Comparison of ENCODE assay signal across 15 cellular contexts in the genomic region with DNA sequence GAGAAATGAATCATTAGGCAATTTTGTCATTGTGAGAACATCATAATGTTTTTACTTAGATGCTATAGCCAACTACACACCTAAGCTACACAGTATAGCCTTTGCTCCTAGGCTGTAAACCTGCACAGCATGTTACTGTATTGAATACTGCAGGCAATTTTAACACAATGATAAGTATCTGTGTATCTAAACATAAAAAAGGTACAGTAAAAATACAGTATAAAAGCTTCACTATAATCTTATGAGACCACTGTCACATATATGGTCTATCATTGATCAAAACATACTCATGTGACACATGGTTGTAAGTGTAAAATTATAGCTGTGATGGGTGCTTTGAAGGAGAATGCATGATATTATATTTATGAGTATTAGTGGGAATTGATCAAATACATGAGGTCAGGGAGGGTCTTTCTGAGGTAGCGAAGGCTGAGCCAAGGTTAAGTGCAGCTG. TPM values are rescaled to one million over a fixed set of nuclear protein-coding genes. Genes with fewer than 3 reads are reported as not detected.
DNase-seq lines count a peak whose midpoint lies in the region; ATAC-seq, FAIRE-seq and TF ChIP-seq lines count a peak whose summit lies in the region.
"Had no signal": no experiment of that assay in that cellular context is flagged by ENCODE, and none has a peak within 500 bp of the region (broad histone marks: within the 10 kb centered on the region; RNA-seq: fewer than 3 reads in every experiment).

No MANE protein-coding gene starts in this region.

- H3K4me1 Mint-ChIP-seq in neural progenitor cell: peaks cover 9% of the 10 kb centered on the region

- H3K27me3 Mint-ChIP-seq in neural progenitor cell (ENCODE audit: insufficient read depth, low read depth): no peaks in the 10 kb centered on the region

- H3K27ac Mint-ChIP-seq in neural progenitor cell: no peak overlapping the region

- H4K20me1 ChIP-seq in neural progenitor cell (ENCODE audit: low read depth): no peaks in the 10 kb centered on the region
- H4K20me1 ChIP-seq: BLaER1 treated with 17β-estradiol and CSF1 and Interleukin-3, amounts not matched to agents 10 nM and 100 nM had no signal

- in situ Hi-C loops in brain microvascular endothelial cell (cut with HindIII; ENCODE audit: low pct_ligation_motif_present, low sequenced_read_pairs): no loop called here

- no peaks in the 10 kb centered on the region for H3K27me3 ChIP-seq in brain microvascular endothelial cell (replicated peaks)
- H3K27me3 ChIP-seq in liver (ENCODE audit: control insufficient read depth in 4 of 4, insufficient read depth in 4 of 4, low read length in 3 of 4): no peaks in the 10 kb centered on the region
- H3K27me3 ChIP-seq in small intestine (ENCODE audit: control insufficient read depth in 2 of 2, insufficient read depth in 2 of 2, low read length in 2 of 2): no peaks in the 10 kb centered on the region
- no peaks in the 10 kb centered on the region for H3K27me3 ChIP-seq in upper lobe of right lung
- no peaks in the 10 kb centered on the region for H3K27me3 ChIP-seq in neural progenitor cell
- H3K27me3 ChIP-seq: BLaER1 treated with 17β-estradiol and CSF1 and Interleukin-3, amounts not matched to agents 10 nM and 100 nM; Peyer's patch had no signal

- H3K9me3 Mint-ChIP-seq in neural progenitor cell: no peaks in the 10 kb centered on the region

- DNase-seq in HTR-8/SVneo (ENCODE audit: insufficient read length, low spot score) (no peak), brain microvascular endothelial cell (no peak), small intestine (peak; percentile 6), NCI-H1694 (lab: John Stamatoyannopoulos, UW) (no peak), upper lobe of right lung (no peak), NCI-H2227 treated with DMSO at 0.1 percent for 48 hours (lab: John Stamatoyannopoulos, UW) (no peak), neural progenitor cell (ENCODE audit: low spot score) (no peak)
- DNase-seq: DMS 273 treated with DMSO at 0.1 percent for 48 hours, NCI-H1092, NCI-H69, Peyer's patch, SHP77 treated with DMSO at 0.1 percent for 48 hours had no signal

- FAIRE-seq in HTR-8/SVneo (lab: Jason Lieb, UNC) (peak; percentile 23), small intestine (lab: Jason Lieb, UNC) (no peak)
- FAIRE-seq: K562 had no signal

- TF ChIP-seq CTCF in brain microvascular endothelial cell (IDR thresholded peaks at IDR 0.05; ENCODE audit: low read depth, low read length, missing control alignments) (no peak), liver (IDR thresholded peaks at IDR 0.05; ENCODE audit: low read depth, low read length, missing input control) (no peak), upper lobe of right lung (IDR thresholded peaks at IDR 0.05) (no peak), neural progenitor cell (IDR thresholded peaks at IDR 0.05) (no peak)

- intact Hi-C loops in upper lobe of right lung (cut with DNase I): no loop called here

- H3K9me3 ChIP-seq in liver (ENCODE audit: control insufficient read depth in 4 of 4, low read length in 3 of 4): no peaks in the 10 kb centered on the region
- H3K9me3 ChIP-seq in small intestine (ENCODE audit: control insufficient read depth, low read depth): no peaks in the 10 kb centered on the region
- no peaks in the 10 kb centered on the region for H3K9me3 ChIP-seq in upper lobe of right lung
- no peaks in the 10 kb centered on the region for H3K9me3 ChIP-seq in neural progenitor cell (ENCODE audit: low read depth)
- H3K9me3 ChIP-seq: Peyer's patch had no signal

- ATAC-seq in upper lobe of right lung: no peak
- ATAC-seq: K562 had no signal

- no peaks in the 10 kb centered on the region for H3F3A ChIP-seq in neural progenitor cell (ENCODE audit: low read depth)

- H3K4me1 ChIP-seq in liver (ENCODE audit: control insufficient read depth in 4 of 4, insufficient read depth in 4 of 4, low read length in 3 of 4) (peaks cover 10 to 59% (median 45%) of the 10 kb centered on the region in 4 donors), small intestine (ENCODE audit: control insufficient read depth in 2 of 2, insufficient read depth in 1 of 2, low read depth in 1 of 2, low read length in 1 of 2) (peaks cover 0 to 12% of the 10 kb centered on the region in 2 donors), upper lobe of right lung (no peaks in the 10 kb centered on the region), neural progenitor cell (no peaks in the 10 kb centered on the region)

- H3K4me3 ChIP-seq in brain microvascular endothelial cell (ENCODE audit: low read depth, low read length) (no peak overlapping the region), liver (ENCODE audit: low read depth in 1 of 3, low read length in 3 of 3) (no peak overlapping the region), small intestine (ENCODE audit: low read depth in 1 of 2, low read length in 2 of 2) (no peak overlapping the region), upper lobe of right lung (no peak overlapping the region), neural progenitor cell (no peak overlapping the region)
- H3K4me3 ChIP-seq: BLaER1 treated with 17β-estradiol and CSF1 and Interleukin-3, amounts not matched to agents 10 nM and 100 nM; K562; Peyer's patch had no signal

- H3K4me2 ChIP-seq in neural progenitor cell: no peak overlapping the region

- H3K9ac ChIP-seq in liver (ENCODE audit: low read depth in 1 of 2, low read length in 2 of 2) (peak overlapping the region in 1 of 2 donors; percentile 23), neural progenitor cell (no peak overlapping the region)
- H3K9ac ChIP-seq: BLaER1 treated with 17β-estradiol and CSF1 and Interleukin-3, amounts not matched to agents 10 nM and 100 nM had no signal

- H3K36me3 Mint-ChIP-seq in neural progenitor cell: no peaks in the 10 kb centered on the region

- WGBS in liver: 26% methylated on average over 1 of the region's 1 CpG
- WGBS in small intestine, 3 donors: 20 to 64% (median 59%) methylated on average over 1 of the region's 1 CpG

- H3K79me2 ChIP-seq in neural progenitor cell (ENCODE audit: low read depth): no peaks in the 10 kb centered on the region

- H2AFZ ChIP-seq in neural progenitor cell (replicated peaks): no peak overlapping the region

- H3K4me3 Mint-ChIP-seq in neural progenitor cell: no peak overlapping the region

- no peaks in the 10 kb centered on the region for H3K36me3 ChIP-seq in brain microvascular endothelial cell (replicated peaks)
- no peaks in the 10 kb centered on the region for H3K36me3 ChIP-seq in liver (ENCODE audit: control insufficient read depth in 4 of 4, insufficient read depth in 3 of 4, low read depth in 1 of 4, low read length in 3 of 4)
- H3K36me3 ChIP-seq in small intestine (ENCODE audit: control insufficient read depth in 2 of 2, insufficient read depth in 2 of 2, low read length in 2 of 2): no peaks in the 10 kb centered on the region
- no peaks in the 10 kb centered on the region for H3K36me3 ChIP-seq in upper lobe of right lung
- H3K36me3 ChIP-seq in neural progenitor cell: no peaks in the 10 kb centered on the region
- H3K36me3 ChIP-seq: BLaER1 treated with 17β-estradiol and CSF1 and Interleukin-3, amounts not matched to agents 10 nM and 100 nM; Peyer's patch had no signal

- no peak for TF ChIP-seq RAD21 in liver (IDR thresholded peaks at IDR 0.05)

- H3K27ac ChIP-seq in brain microvascular endothelial cell: peak overlapping the region; percentile 86
- peak overlapping the region; percentile 86 to 89 for H3K27ac ChIP-seq in liver (ENCODE audit: low read depth in 1 of 2, low read length in 2 of 2)
- H3K27ac ChIP-seq in small intestine (ENCODE audit: low read depth in 1 of 2, low read length in 1 of 2): no peak overlapping the region
- no peak overlapping the region for H3K27ac ChIP-seq in upper lobe of right lung
- H3K27ac ChIP-seq in neural progenitor cell: no peak overlapping the region
- H3K27ac ChIP-seq: BLaER1 treated with 17β-estradiol and CSF1 and Interleukin-3, amounts not matched to agents 10 nM and 100 nM had no signal

TF ChIP-seq in liver, 16 proteins besides CTCF, POLR2A, EP300 and RAD21:
- no peak for TF ChIP-seq YY1 (IDR thresholded peaks at IDR 0.05)
- TF ChIP-seq, protein P1, sequence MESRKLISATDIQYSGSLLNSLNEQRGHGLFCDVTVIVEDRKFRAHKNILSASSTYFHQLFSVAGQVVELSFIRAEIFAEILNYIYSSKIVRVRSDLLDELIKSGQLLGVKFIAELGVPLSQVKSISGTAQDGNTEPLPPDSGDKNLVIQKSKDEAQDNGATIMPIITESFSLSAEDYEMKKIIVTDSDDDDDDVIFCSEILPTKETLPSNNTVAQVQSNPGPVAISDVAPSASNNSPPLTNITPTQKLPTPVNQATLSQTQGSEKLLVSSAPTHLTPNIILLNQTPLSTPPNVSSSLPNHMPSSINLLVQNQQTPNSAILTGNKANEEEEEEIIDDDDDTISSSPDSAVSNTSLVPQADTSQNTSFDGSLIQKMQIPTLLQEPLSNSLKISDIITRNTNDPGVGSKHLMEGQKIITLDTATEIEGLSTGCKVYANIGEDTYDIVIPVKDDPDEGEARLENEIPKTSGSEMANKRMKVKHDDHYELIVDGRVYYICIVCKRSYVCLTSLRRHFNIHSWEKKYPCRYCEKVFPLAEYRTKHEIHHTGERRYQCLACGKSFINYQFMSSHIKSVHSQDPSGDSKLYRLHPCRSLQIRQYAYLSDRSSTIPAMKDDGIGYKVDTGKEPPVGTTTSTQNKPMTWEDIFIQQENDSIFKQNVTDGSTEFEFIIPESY (IDR thresholded peaks at IDR 0.05): no peak
- TF ChIP-seq FOXA2 (IDR thresholded peaks at IDR 0.05): no peak
- no peak for TF ChIP-seq JUND (IDR thresholded peaks at IDR 0.05)
- TF ChIP-seq SP1 (IDR thresholded peaks at IDR 0.05): no peak
- TF ChIP-seq EGR1 (IDR thresholded peaks at IDR 0.05; ENCODE audit: low read depth in 2 of 2): no peak
- TF ChIP-seq FOXA1 (IDR thresholded peaks at IDR 0.05): no peak
- TF ChIP-seq HNF4A (conservative IDR thresholded peaks at IDR 0.05): no peak
- TF ChIP-seq HNF4G (IDR thresholded peaks at IDR 0.05): no peak
- no peak for TF ChIP-seq NR2F2 (IDR thresholded peaks at IDR 0.05)
- TF ChIP-seq RXRA (IDR thresholded peaks at IDR 0.05): no peak
TF ChIP-seq in liver: peak in this region for 0.

RNA-seq across cellular contexts. Expression of a gene that starts 29.2 kb away (rescaled TPM):
- 10 to 100 TPM in 1 of 2 donors, 1 to 10 TPM in 1; 7.3 to 22.2 TPM for total RNA-seq in liver
- polyA plus RNA-seq in liver: 10 to 100 TPM; 16.7 to 26.9 TPM
- 10 to 100 TPM in 1 of 3 donors, 1 to 10 TPM in 2; 1.3 to 83.6 (median 3.2) TPM for polyA plus RNA-seq in small intestine
- total RNA-seq in upper lobe of right lung: 229 TPM
- 46.7 and 54.5 TPM in 2 replicates for total RNA-seq in neural progenitor cell (ENCODE audit: low replicate concordance)
- polyA plus RNA-seq: K562 had no signal

Comparison
In these comparisons a context has a peak if more than half of its experiments do, and no peak if none do; other contexts are left out.
1. H3K27ac ChIP-seq: peak in brain microvascular endothelial cell (single experiment) and liver (2 of 2); none in small intestine (0 of 2), upper lobe of right lung (single experiment) and neural progenitor cell (single experiment).